11 cellular contexts compared by ENCODE assay signal in genomic region chr9:17665450-17665849, GRCh38.
"Had no signal": no experiment of that assay in that cellular context is flagged by ENCODE, and none has a peak within 500 bp of the region (broad histone marks: within the 10 kb centered on the region; RNA-seq: fewer than 3 reads in every experiment).

No MANE protein-coding gene starts in this region.

- H2AFZ ChIP-seq: GM23248, GM23338 had no signal

- H3K27ac ChIP-seq: GM23248 had no signal

- H3K4me2 ChIP-seq: GM23338 had no signal

- H3K9me3 ChIP-seq: HAP-1 had no signal

- FAIRE-seq: H1, H54 had no signal

- H3K4me3 ChIP-seq: GM23248, GM23338, HAP-1 had no signal

- H3K4me1 ChIP-seq: HAP-1 had no signal

- ATAC-seq: GM23338, HCT116 had no signal

- H3K9ac ChIP-seq: GM23248 had no signal

- H3K36me3 ChIP-seq: HAP-1 had no signal

- DNase-seq: GM23248, GOT3, H7, H9, HCEC 1CT, HFFc6 had no signal
